Comparison of ENCODE assay signal across 11 cellular contexts in the genomic region with DNA sequence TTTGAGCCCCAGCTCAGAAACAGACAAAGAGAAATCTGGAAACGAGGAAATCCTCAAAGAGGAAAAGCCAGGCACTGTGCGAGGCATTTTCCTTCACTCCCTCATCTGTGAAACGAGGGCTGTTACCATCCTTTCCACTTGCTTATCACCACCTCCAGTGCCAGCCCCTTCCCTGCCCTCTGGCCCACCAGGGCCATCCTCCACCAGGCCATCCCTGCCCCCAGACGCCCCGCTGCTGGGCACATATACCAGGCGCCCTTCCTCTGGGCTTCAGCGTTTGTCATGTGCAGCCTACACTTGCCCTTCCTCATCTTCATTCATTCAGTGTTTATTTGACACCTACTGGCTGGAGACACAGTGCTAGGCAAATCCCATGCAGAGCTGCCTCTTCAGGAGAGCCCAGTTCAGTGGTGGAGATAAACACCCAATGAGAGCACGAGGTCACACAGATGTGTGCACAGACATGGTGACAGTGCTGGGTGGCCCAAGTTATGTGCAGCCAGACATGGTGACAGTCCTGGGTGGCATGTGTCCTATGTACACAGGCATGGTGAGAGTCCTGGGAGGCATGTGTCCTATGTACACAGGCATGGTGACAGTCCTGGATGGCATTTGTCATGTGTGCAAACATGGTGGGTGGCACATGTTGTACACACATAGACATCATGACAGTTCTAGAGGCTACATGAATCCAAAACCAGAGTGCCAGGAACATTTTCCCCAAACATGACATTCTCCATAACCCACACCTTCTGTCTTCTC. TPM values are rescaled to one million over a fixed set of nuclear protein-coding genes. Genes with fewer than 3 reads are reported as not detected.
A peak's percentile ranks its signal among the peaks of the same experiment; 100 is the strongest.
DNase-seq lines count a peak whose midpoint lies in the region; TF ChIP-seq lines count a peak whose summit lies in the region.
"Had no signal": no experiment of that assay in that cellular context is flagged by ENCODE, and none has a peak within 500 bp of the region (broad histone marks: within the 10 kb centered on the region; RNA-seq: fewer than 3 reads in every experiment).

No MANE protein-coding gene starts in this region.

- no peaks in the 10 kb centered on the region for H3K9me2 ChIP-seq in hepatocyte (replicated peaks; ENCODE audit: insufficient read depth)

- 86% methylated on average over 8 of the region's 8 CpGs for WGBS in hepatocyte (ENCODE audit: low lambda C conversion rate, missing lambda C conversion rate)

- peak overlapping the region; percentile 62 for H3K4me2 ChIP-seq in hepatocyte

- H3K9me3 ChIP-seq in HEK293 (ENCODE audit: control insufficient read depth, insufficient read depth, low read depth, low read length) (no peaks in the 10 kb centered on the region), hepatocyte (ENCODE audit: low read depth) (no peaks in the 10 kb centered on the region)

- CTCF ChIA-PET in HEK293 (lab: Yijun Ruan, JAX) (no interaction called here), RWPE1 (lab: Yijun Ruan, JAX) (interaction anchor here (0.5 to 0.6 kb wide), 4 partner anchors 14 to 1322 kb away, joined by 3 to 5 read pairs (median 4); no protein-coding TSS in a partner anchor)

- no peak for TF ChIP-seq CTCF in HEK293 (tag by site-specific recombination; IDR thresholded peaks at IDR 0.05)
- no peak for TF ChIP-seq CTCF in RWPE1 (conservative IDR thresholded peaks at IDR 0.05; ENCODE audit: low read depth)
- no peak for TF ChIP-seq CTCF in hepatocyte (IDR thresholded peaks at IDR 0.05; ENCODE audit: poor library complexity)

- POLR2A ChIA-PET in HEK293 (lab: Yijun Ruan, JAX) (no interaction called here), RWPE1 (lab: Yijun Ruan, JAX; ENCODE audit: low non-redundant PET) (no interaction called here)

- no peaks in the 10 kb centered on the region for H4K20me1 ChIP-seq in hepatocyte (ENCODE audit: insufficient read depth, poor library complexity, severe bottlenecking)

- DNase-seq in RWPE1 (ENCODE audit: low spot score), result no peak
- DNase-seq in hepatocyte (ENCODE audit: low spot score), result no peak
- no peak for DNase-seq in HCEC 1CT
- DNase-seq in NCI-H2107 (lab: John Stamatoyannopoulos, UW), result no peak
- DNase-seq in SKM-1 treated with dmso at 0.1 percent for 144 hours (lab: John Stamatoyannopoulos, UW; ENCODE audit: unreplicated experiment), result no peak
- no peak for DNase-seq in nucleus accumbens (lab: John Stamatoyannopoulos, UW)
- DNase-seq: activated CD8-positive, alpha-beta memory T cell treated with anti-CD3 and anti-CD28 coated beads for 24 hours; naive thymus-derived CD8-positive, alpha-beta T cell had no signal

- H3K79me2 ChIP-seq in hepatocyte, result peaks cover 4% of the 10 kb centered on the region

- no peak overlapping the region for H2AFZ ChIP-seq in hepatocyte

- H3K27me3 ChIP-seq in hepatocyte, result no peaks in the 10 kb centered on the region

- no peak overlapping the region for H3K27ac ChIP-seq in HEK293 (ENCODE audit: extremely low read depth, low read depth, low read length)
- peak overlapping the region; percentile 27 for H3K27ac ChIP-seq in RWPE1
- peak overlapping the region; percentile 71 for H3K27ac ChIP-seq in hepatocyte
- H3K27ac ChIP-seq in skin epidermis, result peak overlapping the region in 17 of 21 experiments; percentile 26 to 88 (median 78)

- peaks cover 0 to 47% of the 10 kb centered on the region in 2 experiments; a peak in 2 of 3 replicates for H3K36me3 ChIP-seq in HEK293 (ENCODE audit: control insufficient read depth in 2 of 2, insufficient read depth in 1 of 2, low read length in 2 of 2)
- H3K36me3 ChIP-seq in hepatocyte (replicated peaks; ENCODE audit: insufficient read depth, low read depth), result no peaks in the 10 kb centered on the region

- no peak overlapping the region for H3K4me3 ChIP-seq in HEK293 (ENCODE audit: low read depth, low read length)
- no peak overlapping the region for H3K4me3 ChIP-seq in hepatocyte
- no peak overlapping the region for H3K4me3 ChIP-seq in skin epidermis

- H3K4me1 ChIP-seq in HEK293 (ENCODE audit: control insufficient read depth, insufficient read depth, low read length) (peaks cover 11% of the 10 kb centered on the region; the same call in 1 of the 2 replicates), hepatocyte (ENCODE audit: insufficient read depth) (peaks cover 23% of the 10 kb centered on the region)

TF ChIP-seq in HEK293, 187 proteins besides CTCF, POLR2A, EP300 and RAD21:
- TF ChIP-seq ZNF623 (tag by site-specific recombination; IDR thresholded peaks at IDR 0.05) (no peak), ZNF626 (tag by site-specific recombination; IDR thresholded peaks at IDR 0.05) (no peak), ZIC2 (tag by site-specific recombination; IDR thresholded peaks at IDR 0.05) (0 out of 2 replicates have a peak, but pooled peaks have one; percentile 30)

RNA-seq across cellular contexts. Expression of a gene that starts 9.7 kb away (rescaled TPM):
- 115 and 152 TPM in 2 replicates for total RNA-seq in hepatocyte
- 177 and 183 TPM in 2 replicates for polyA plus RNA-seq in hepatocyte
- total RNA-seq: CD4-positive, alpha-beta T cell had no signal

RNA-seq across cellular contexts. Expression of a gene that starts 41.6 kb away (rescaled TPM):
- total RNA-seq in hepatocyte, result 25.7 and 26.7 TPM in 2 replicates
- 32.4 and 33.4 TPM in 2 replicates for polyA plus RNA-seq in hepatocyte
